In the genomic region with DNA sequence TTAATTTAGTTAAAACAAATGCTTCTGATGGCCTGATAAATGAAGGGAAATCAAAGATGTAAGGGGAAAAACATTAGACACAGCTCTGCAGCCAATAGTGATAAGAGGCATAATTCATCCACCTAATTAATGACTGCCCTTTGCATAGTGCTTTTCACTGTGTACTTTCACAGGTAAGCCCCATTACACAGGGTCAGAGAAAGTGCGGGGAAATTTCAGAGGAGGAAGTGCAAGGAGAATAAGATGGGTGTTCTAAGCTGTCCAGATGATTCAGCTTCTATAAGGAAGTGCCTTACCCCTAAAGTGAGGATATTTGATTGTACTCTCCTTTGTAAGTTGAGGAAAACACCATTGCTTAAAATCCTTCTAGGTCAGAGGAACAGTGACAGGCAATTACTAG, we compare ENCODE assay signal across 26 cellular contexts.
DNase-seq lines count a peak whose midpoint lies in the region; ATAC-seq and TF ChIP-seq lines count a peak whose summit lies in the region.
"Had no signal": no experiment of that assay in that cellular context is flagged by ENCODE, and none has a peak within 500 bp of the region (broad histone marks: within the 10 kb centered on the region; RNA-seq: fewer than 3 reads in every experiment).

No MANE protein-coding gene starts in this region.

- H3K9ac ChIP-seq in Loucy (ENCODE audit: low read depth, low read length, poor library complexity, severe bottlenecking) (no peak overlapping the region), neural progenitor cell (no peak overlapping the region)

- H3K4me3 ChIP-seq in Loucy (ENCODE audit: low read length, poor library complexity, severe bottlenecking) (no peak overlapping the region), hepatocyte (no peak overlapping the region), neural progenitor cell (no peak overlapping the region), BE2C (ENCODE audit: low read depth, low read length) (no peak overlapping the region)
- H3K4me3 ChIP-seq: lung, prostate gland, thoracic aorta, vagina had no signal

- H3K36me3 ChIP-seq in Loucy (ENCODE audit: insufficient read depth, low read length) (no peaks in the 10 kb centered on the region), hepatocyte (replicated peaks; ENCODE audit: insufficient read depth, low read depth) (no peaks in the 10 kb centered on the region), neural progenitor cell (no peaks in the 10 kb centered on the region), BE2C (no peaks in the 10 kb centered on the region)
- H3K36me3 ChIP-seq: prostate gland, thoracic aorta, vagina, WERI-Rb-1 had no signal

- no peak overlapping the region for H3K4me3 Mint-ChIP-seq in neural progenitor cell
- no peak overlapping the region for H3K4me3 Mint-ChIP-seq in activated T-cell treated with anti-CD3 and anti-CD28 coated beads, Interleukin-2, amount 50 U/mL, for 72 hours
- H3K4me3 Mint-ChIP-seq: activated CD8-positive, alpha-beta memory T cell treated with anti-CD3 and anti-CD28 coated beads, Interleukin-2, amount 10 ng/mL, durations not matched to agents 7 days and 5 days; activated naive CD4-positive, alpha-beta T cell treated with anti-CD3 and anti-CD28 coated beads, Interleukin-2, amount 10 ng/mL, durations not matched to agents 7 days and 5 days; CD14-positive monocyte had no signal

- H3K27me3 ChIP-seq in Loucy (ENCODE audit: insufficient read depth, low read length, poor library complexity, severe bottlenecking) (no peaks in the 10 kb centered on the region), hepatocyte (no peaks in the 10 kb centered on the region), neural progenitor cell (no peaks in the 10 kb centered on the region), BE2C (peaks cover 74% of the 10 kb centered on the region)
- H3K27me3 ChIP-seq: vagina had no signal

- H2AFZ ChIP-seq in Loucy (ENCODE audit: low read length) (peak overlapping the region; percentile 14), hepatocyte (no peak overlapping the region), neural progenitor cell (replicated peaks) (peak overlapping the region; percentile 7)

- WGBS in hepatocyte (ENCODE audit: low lambda C conversion rate, missing lambda C conversion rate): 63% methylated on average over 1 of the region's 1 CpG

- no peaks in the 10 kb centered on the region for H3K9me2 ChIP-seq in Loucy (replicated peaks; ENCODE audit: low read depth, low read length)
- no peaks in the 10 kb centered on the region for H3K9me2 ChIP-seq in hepatocyte (replicated peaks; ENCODE audit: insufficient read depth)

- H3K36me3 Mint-ChIP-seq in neural progenitor cell: no peaks in the 10 kb centered on the region
- no peaks in the 10 kb centered on the region for H3K36me3 Mint-ChIP-seq in activated T-cell treated with anti-CD3 and anti-CD28 coated beads, Interleukin-2, amount 50 U/mL, for 72 hours (ENCODE audit: insufficient read depth in 2 of 2)
- H3K36me3 Mint-ChIP-seq: activated CD8-positive, alpha-beta memory T cell treated with anti-CD3 and anti-CD28 coated beads, Interleukin-2, amount 10 ng/mL, durations not matched to agents 7 days and 5 days; activated naive CD4-positive, alpha-beta T cell treated with anti-CD3 and anti-CD28 coated beads, Interleukin-2, amount 10 ng/mL, durations not matched to agents 7 days and 5 days; CD14-positive monocyte had no signal

- TF ChIP-seq CTCF in Loucy (conservative IDR thresholded peaks at IDR 0.05; ENCODE audit: low read length) (no peak), hepatocyte (IDR thresholded peaks at IDR 0.05; ENCODE audit: poor library complexity) (no peak), neural progenitor cell (IDR thresholded peaks at IDR 0.05) (no peak), RWPE1 (conservative IDR thresholded peaks at IDR 0.05; ENCODE audit: low read depth) (no peak), BE2C (IDR thresholded peaks at IDR 0.05; ENCODE audit: low read depth, low read length) (no peak)

- H3K79me2 ChIP-seq in Loucy (ENCODE audit: insufficient read depth, low read length) (no peaks in the 10 kb centered on the region), hepatocyte (no peaks in the 10 kb centered on the region), neural progenitor cell (ENCODE audit: low read depth) (no peaks in the 10 kb centered on the region)

- CTCF ChIA-PET in RWPE1 (lab: Yijun Ruan, JAX): interaction anchor here (0.6 kb wide), 2 partner anchors 147 to 160 kb away, joined by 3 read pairs; no protein-coding TSS in a partner anchor

- H3K27ac Mint-ChIP-seq in neural progenitor cell: no peak overlapping the region
- no peak overlapping the region for H3K27ac Mint-ChIP-seq in activated T-cell treated with anti-CD3 and anti-CD28 coated beads, Interleukin-2, amount 50 U/mL, for 72 hours
- H3K27ac Mint-ChIP-seq: activated CD8-positive, alpha-beta memory T cell treated with anti-CD3 and anti-CD28 coated beads, Interleukin-2, amount 10 ng/mL, durations not matched to agents 7 days and 5 days; activated naive CD4-positive, alpha-beta T cell treated with anti-CD3 and anti-CD28 coated beads, Interleukin-2, amount 10 ng/mL, durations not matched to agents 7 days and 5 days had no signal

- peaks cover 2% of the 10 kb centered on the region for H3K27me3 Mint-ChIP-seq in neural progenitor cell (ENCODE audit: insufficient read depth, low read depth)
- H3K27me3 Mint-ChIP-seq in activated T-cell treated with anti-CD3 and anti-CD28 coated beads, Interleukin-2, amount 50 U/mL, for 72 hours (ENCODE audit: low read depth): peaks cover 5% of the 10 kb centered on the region

- POLR2A ChIA-PET in RWPE1 (lab: Yijun Ruan, JAX; ENCODE audit: low non-redundant PET): no interaction called here

- H3K9me3 Mint-ChIP-seq in neural progenitor cell: no peaks in the 10 kb centered on the region
- no peaks in the 10 kb centered on the region for H3K9me3 Mint-ChIP-seq in activated T-cell treated with anti-CD3 and anti-CD28 coated beads, Interleukin-2, amount 50 U/mL, for 72 hours
- H3K9me3 Mint-ChIP-seq: activated naive CD4-positive, alpha-beta T cell treated with anti-CD3 and anti-CD28 coated beads, Interleukin-2, amount 10 ng/mL, durations not matched to agents 7 days and 5 days; CD14-positive monocyte had no signal

- H3K9me3 ChIP-seq in Loucy (ENCODE audit: insufficient read depth, low read depth, low read length): no peaks in the 10 kb centered on the region
- no peaks in the 10 kb centered on the region for H3K9me3 ChIP-seq in hepatocyte (ENCODE audit: low read depth)
- no peaks in the 10 kb centered on the region for H3K9me3 ChIP-seq in neural progenitor cell (ENCODE audit: low read depth)
- no peaks in the 10 kb centered on the region for H3K9me3 ChIP-seq in BE2C
- H3K9me3 ChIP-seq: prostate gland, thoracic aorta, vagina had no signal

- H4K20me1 ChIP-seq in Loucy (ENCODE audit: insufficient read depth, low read length, poor library complexity, severe bottlenecking): no peaks in the 10 kb centered on the region
- H4K20me1 ChIP-seq in hepatocyte (ENCODE audit: insufficient read depth, poor library complexity, severe bottlenecking): no peaks in the 10 kb centered on the region
- no peaks in the 10 kb centered on the region for H4K20me1 ChIP-seq in neural progenitor cell (ENCODE audit: low read depth)

- H3K27ac ChIP-seq in hepatocyte: peak overlapping the region; percentile 52
- H3K27ac ChIP-seq in neural progenitor cell: no peak overlapping the region
- H3K27ac ChIP-seq in RWPE1: no peak overlapping the region
- H3K27ac ChIP-seq: prostate gland, thoracic aorta, vagina, WERI-Rb-1 had no signal

- H3K4me2 ChIP-seq in Loucy (ENCODE audit: low read depth, low read length, poor library complexity, severe bottlenecking) (no peak overlapping the region), hepatocyte (no peak overlapping the region), neural progenitor cell (no peak overlapping the region)

- ATAC-seq in GM18868 (IDR thresholded peaks at IDR 0.05; ENCODE audit: unreplicated experiment): peak; percentile 89
- no peak for ATAC-seq in activated T-cell treated with anti-CD3 and anti-CD28 coated beads, Interleukin-2, amount 50 U/mL, for 72 hours (replicated peaks in 1 of 2)
- ATAC-seq: activated CD8-positive, alpha-beta memory T cell treated with anti-CD3 and anti-CD28 coated beads, Interleukin-2, amount 10 ng/mL, durations not matched to agents 7 days and 5 days; Right ventricle myocardium inferior; stimulated activated naive CD8-positive, alpha-beta T cell treated with anti-CD3 and anti-CD28 coated beads, Interleukin-15, Interleukin-2, amounts not matched to agents 100 U/mL and 50 U/mL, for 24 hours had no signal

- DNase-seq in hepatocyte (ENCODE audit: low spot score) (peak; percentile 15), neural progenitor cell (ENCODE audit: low spot score) (no peak), RWPE1 (ENCODE audit: low spot score) (no peak), BE2C (no peak)
- no peak for DNase-seq in activated CD4-positive, alpha-beta T cell treated with anti-CD3 and anti-CD28 coated beads, Interleukin-2, amount 50 U/mL, for 48 hours
- DNase-seq in activated T-cell treated with anti-CD3 and anti-CD28 coated beads, Interleukin-2, amount 50 U/mL, for 72 hours: no peak
- DNase-seq: activated CD4-positive, alpha-beta T cell treated with anti-CD3 and anti-CD28 coated beads, Interleukin-2, amount 50 U/mL, for 1 hour; activated CD8-positive, alpha-beta memory T cell treated with anti-CD3 and anti-CD28 coated beads, Interleukin-2, amount 10 ng/mL, durations not matched to agents 7 days and 5 days; activated naive CD4-positive, alpha-beta T cell treated with anti-CD3 and anti-CD28 coated beads, Interleukin-2, amount 10 ng/mL, durations not matched to agents 7 days and 5 days; DND-41; NCI-H1048; NCI-H2029; NCI-H526 treated with DMSO at 0.1 percent for 48 hours; OCI-M1; stimulated activated naive CD8-positive, alpha-beta T cell treated with anti-CD3 and anti-CD28 coated beads, Interleukin-15, Interleukin-2, amounts not matched to agents 100 U/mL and 50 U/mL, for 24 hours; SW 1271; T-helper 9 cell; WERI-Rb-1 had no signal

- H3K4me1 Mint-ChIP-seq in neural progenitor cell: no peaks in the 10 kb centered on the region
- H3K4me1 Mint-ChIP-seq in activated T-cell treated with anti-CD3 and anti-CD28 coated beads, Interleukin-2, amount 50 U/mL, for 72 hours (ENCODE audit: low read depth): peaks cover 5% of the 10 kb centered on the region
- H3K4me1 Mint-ChIP-seq: activated CD8-positive, alpha-beta memory T cell treated with anti-CD3 and anti-CD28 coated beads, Interleukin-2, amount 10 ng/mL, durations not matched to agents 7 days and 5 days; activated naive CD4-positive, alpha-beta T cell treated with anti-CD3 and anti-CD28 coated beads, Interleukin-2, amount 10 ng/mL, durations not matched to agents 7 days and 5 days had no signal

- H3K4me1 ChIP-seq in Loucy (ENCODE audit: insufficient read depth, low read length, poor library complexity, severe bottlenecking) (peaks cover 7% of the 10 kb centered on the region), hepatocyte (ENCODE audit: insufficient read depth) (peaks cover 7% of the 10 kb centered on the region), neural progenitor cell (no peaks in the 10 kb centered on the region), BE2C (no peaks in the 10 kb centered on the region)
- H3K4me1 ChIP-seq: prostate gland, vagina had no signal

- H3F3A ChIP-seq in Loucy (ENCODE audit: low read depth) (no peaks in the 10 kb centered on the region), neural progenitor cell (ENCODE audit: low read depth) (no peaks in the 10 kb centered on the region)
